In the genomic region with DNA sequence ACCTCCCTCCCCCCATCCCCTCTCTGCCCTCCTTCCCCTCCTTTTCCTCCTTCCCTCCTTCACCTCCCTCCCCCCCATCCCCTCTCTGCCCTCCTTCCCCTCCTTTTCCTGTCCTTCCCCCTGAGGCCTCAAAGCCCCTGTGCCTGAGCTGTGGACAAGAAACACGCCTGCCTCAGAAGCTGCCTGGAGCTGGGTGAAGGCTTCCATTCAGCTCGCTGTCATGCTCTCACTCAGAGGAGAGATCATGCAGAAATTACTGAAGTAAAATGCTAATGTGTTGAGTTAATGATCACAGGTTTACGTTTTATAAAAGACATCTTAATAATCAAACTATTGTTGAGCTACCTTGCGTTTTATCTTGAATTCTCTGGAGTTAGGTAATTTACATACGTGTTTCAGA, we compare ENCODE assay signal across 27 cellular contexts.
A peak's percentile ranks its signal among the peaks of the same experiment; 100 is the strongest.
DNase-seq lines count a peak whose midpoint lies in the region; ATAC-seq lines count a peak whose summit lies in the region.
"Had no signal": no experiment of that assay in that cellular context is flagged by ENCODE, and none has a peak within 500 bp of the region (broad histone marks: within the 10 kb centered on the region; RNA-seq: fewer than 3 reads in every experiment).

No MANE protein-coding gene starts in this region.

- no peak for ATAC-seq in sciatic nerve
- no peak for ATAC-seq in GM18511 (IDR thresholded peaks at IDR 0.05; ENCODE audit: unreplicated experiment)
- no peak for ATAC-seq in GM18870 (IDR thresholded peaks at IDR 0.05; ENCODE audit: unreplicated experiment)
- ATAC-seq: activated CD4-positive, alpha-beta T cell treated with anti-CD3 and anti-CD28 coated beads for 36 hours; activated CD8-positive, alpha-beta T cell treated with anti-CD3 and anti-CD28 coated beads for 36 hours; CD8-positive, alpha-beta T cell; K562; left lung; Panc1 had no signal

- no peak overlapping the region for H3K4me3 Mint-ChIP-seq in activated T-cell treated with anti-CD3 and anti-CD28 coated beads, Interleukin-2, amount 50 U/mL, for 24 hours
- H3K4me3 Mint-ChIP-seq: activated CD4-positive, alpha-beta T cell treated with anti-CD3 and anti-CD28 coated beads for 36 hours; activated CD8-positive, alpha-beta T cell treated with anti-CD3 and anti-CD28 coated beads for 36 hours; activated naive CD4-positive, alpha-beta T cell treated with anti-CD3 and anti-CD28 coated beads, Interleukin-2, amount 50 U/mL, for 24 hours; CD8-positive, alpha-beta T cell; HFFc6 had no signal

- H3K9me3 Mint-ChIP-seq in activated T-cell treated with anti-CD3 and anti-CD28 coated beads, Interleukin-2, amount 50 U/mL, for 24 hours: no peaks in the 10 kb centered on the region
- H3K9me3 Mint-ChIP-seq: activated naive CD4-positive, alpha-beta T cell treated with anti-CD3 and anti-CD28 coated beads, Interleukin-2, amount 50 U/mL, for 24 hours; CD8-positive, alpha-beta T cell had no signal

- H3K27ac Mint-ChIP-seq in activated T-cell treated with anti-CD3 and anti-CD28 coated beads, Interleukin-2, amount 50 U/mL, for 24 hours: peak overlapping the region; percentile 29
- H3K27ac Mint-ChIP-seq: activated CD4-positive, alpha-beta T cell treated with anti-CD3 and anti-CD28 coated beads for 36 hours; activated CD8-positive, alpha-beta T cell treated with anti-CD3 and anti-CD28 coated beads for 36 hours; CD8-positive, alpha-beta T cell; HFFc6 had no signal

- DNase-seq in activated T-cell treated with anti-CD3 and anti-CD28 coated beads, Interleukin-2, amount 50 U/mL, for 24 hours: no peak
- no peak for DNase-seq in activated T-cell treated with anti-CD3 and anti-CD28 coated beads, Interleukin-2, amount 50 U/mL, for 48 hours
- DNase-seq in NCI-H69 (lab: John Stamatoyannopoulos, UW) (peak; percentile 25), left kidney (ENCODE audit: low read depth, low spot score) (peak; percentile 58), sciatic nerve (ENCODE audit: low spot score) (peak; percentile 32), MV-4-11 (lab: John Stamatoyannopoulos, UW) (no peak)
- DNase-seq: activated CD4-positive, alpha-beta T cell treated with anti-CD3 and anti-CD28 coated beads for 36 hours; activated CD8-positive, alpha-beta memory T cell treated with anti-CD3 and anti-CD28 coated beads, Interleukin-2, amount 50 U/mL, for 48 hours; activated CD8-positive, alpha-beta T cell treated with anti-CD3 and anti-CD28 coated beads for 36 hours; CD8-positive, alpha-beta T cell; GOT3; HFFc6; left lung; mesendoderm; NCI-H1417; NCI-H2029 treated with DMSO at 0.1 percent for 48 hours; NCI-H345; NCI-H748 treated with DMSO at 0.1 percent for 48 hours; occipital lobe; SHP77 treated with DMSO at 0.1 percent for 48 hours; small intestine; stimulated activated naive CD4-positive, alpha-beta T cell treated with Interleukin-2 at 50 U/mL for 16 hours had no signal

- peaks cover 35% of the 10 kb centered on the region for H3K36me3 Mint-ChIP-seq in activated T-cell treated with anti-CD3 and anti-CD28 coated beads, Interleukin-2, amount 50 U/mL, for 24 hours (ENCODE audit: low read depth)

- intact Hi-C loops in sciatic nerve (cut with DNase I): no loop called here

- H3K4me1 Mint-ChIP-seq in activated T-cell treated with anti-CD3 and anti-CD28 coated beads, Interleukin-2, amount 50 U/mL, for 24 hours (ENCODE audit: low read depth): peaks cover 18% of the 10 kb centered on the region

- H3K27me3 Mint-ChIP-seq in activated T-cell treated with anti-CD3 and anti-CD28 coated beads, Interleukin-2, amount 50 U/mL, for 24 hours: no peaks in the 10 kb centered on the region
- H3K27me3 Mint-ChIP-seq: activated CD4-positive, alpha-beta T cell treated with anti-CD3 and anti-CD28 coated beads for 36 hours; activated CD8-positive, alpha-beta T cell treated with anti-CD3 and anti-CD28 coated beads for 36 hours; activated naive CD4-positive, alpha-beta T cell treated with anti-CD3 and anti-CD28 coated beads, Interleukin-2, amount 50 U/mL, for 24 hours had no signal

Comparison
In these comparisons a context has a peak if more than half of its experiments do, and no peak if none do; other contexts are left out.
1. DNase-seq: peak in NCI-H69 (single experiment), left kidney (single experiment) and sciatic nerve (single experiment); none in activated T-cell treated with anti-CD3 and anti-CD28 coated beads, Interleukin-2, amount 50 U/mL, for 24 hours (single experiment), activated T-cell treated with anti-CD3 and anti-CD28 coated beads, Interleukin-2, amount 50 U/mL, for 48 hours (0 of 2) and MV-4-11 (single experiment).